In genomic region chr7:227940-228339, GRCh38 we compare ENCODE assay signal across 30 cellular contexts. TPM values are rescaled to one million over a fixed set of nuclear protein-coding genes. Genes with fewer than 3 reads are reported as not detected.
DNase-seq lines count a peak whose midpoint lies in the region; ATAC-seq, FAIRE-seq and TF ChIP-seq lines count a peak whose summit lies in the region.
"Had no signal": no experiment of that assay in that cellular context is flagged by ENCODE, and none has a peak within 500 bp of the region (broad histone marks: within the 10 kb centered on the region; RNA-seq: fewer than 3 reads in every experiment).

No MANE protein-coding gene starts in this region.

- no peak overlapping the region for H4K91ac ChIP-seq in mesenchymal stem cell (ENCODE audit: low read length)

- DNase-seq in AG04450 (ENCODE audit: low read depth, low spot score) (no peak), colonic mucosa (no peak), mesenchymal stem cell (no peak), lower lobe of right lung (no peak), D721Med (ENCODE audit: insufficient read length, low spot score) (no peak), left colon (no peak)
- DNase-seq: activated CD4-positive, alpha-beta T cell treated with anti-CD3 and anti-CD28 coated beads for 48 hours; activated CD8-positive, alpha-beta memory T cell treated with anti-CD3 and anti-CD28 coated beads, Interleukin-2, amount 10 ng/mL, durations not matched to agents 7 days and 5 days; activated naive CD4-positive, alpha-beta T cell; activated T-cell treated with anti-CD3 and anti-CD28 coated beads, Interleukin-2, amount 50 U/mL, for 48 hours; adrenal gland; AML-193; CD8-positive, alpha-beta memory T cell; effector CD8-positive, alpha-beta T cell; foreskin keratinocyte; GOT3; Kasumi-1; left cardiac atrium; naive thymus-derived CD4-positive, alpha-beta T cell; NCI-H187; NCI-H526; occipital lobe; Peyer's patch; stimulated activated CD4-positive, alpha-beta T cell treated with anti-CD3 and anti-CD28 coated beads, Interleukin-2, amount 100 ng/mL, for 24 hours; T1000; uterus; WERI-Rb-1 had no signal

- H2BK15ac ChIP-seq in mesenchymal stem cell (ENCODE audit: low read depth, poor library complexity, severe bottlenecking), result no peak overlapping the region

- H3K14ac ChIP-seq in mesenchymal stem cell (ENCODE audit: low read length in 2 of 2), result no peak overlapping the region

- H3K9ac ChIP-seq in colonic mucosa (ENCODE audit: low read depth in 2 of 2, low read length in 2 of 2) (no peak overlapping the region), mesenchymal stem cell (ENCODE audit: low read length) (peak overlapping the region; percentile 33), skeletal muscle tissue (ENCODE audit: low read depth in 1 of 3, low read length in 3 of 3) (peak overlapping the region in 2 of 3 donors; percentile 40 to 54)

- no peak overlapping the region for H2BK120ac ChIP-seq in mesenchymal stem cell (ENCODE audit: low read depth, low read length)

- CTCF ChIA-PET in AG04450 (lab: Charles Lee), result no interaction called here

- 94% methylated on average over 16 of the region's 16 CpGs for WGBS in mesenchymal stem cell

- H3K9me3 ChIP-seq in AG04450 (ENCODE audit: control insufficient read depth, insufficient read depth, low read length) (peaks cover 2% of the 10 kb centered on the region; the same call in 1 of the 2 replicates), colonic mucosa (no peaks in the 10 kb centered on the region), mesenchymal stem cell (ENCODE audit: control insufficient read depth, low read length) (no peaks in the 10 kb centered on the region), skeletal muscle tissue (ENCODE audit: control insufficient read depth in 3 of 3, low read length in 3 of 3) (no peaks in the 10 kb centered on the region), lower lobe of right lung (no peaks in the 10 kb centered on the region)
- H3K9me3 ChIP-seq: adrenal gland, Peyer's patch, uterus had no signal

- H3K27ac ChIP-seq in AG04450 (ENCODE audit: low read depth, low read length) (peak overlapping the region; percentile 94), colonic mucosa (peak overlapping the region; percentile 66), mesenchymal stem cell (ENCODE audit: low read length, poor library complexity, severe bottlenecking) (no peak overlapping the region), skeletal muscle tissue (ENCODE audit: low read depth, low read length) (peak overlapping the region; percentile 94), lower lobe of right lung (no peak overlapping the region)
- H3K27ac ChIP-seq: epithelial cell of prostate, foreskin keratinocyte, WERI-Rb-1 had no signal

- ATAC-seq in lower lobe of right lung, result no peak
- no peak for ATAC-seq in HG03439 (IDR thresholded peaks at IDR 0.05; ENCODE audit: unreplicated experiment)
- no peak for ATAC-seq in left colon
- ATAC-seq: activated CD8-positive, alpha-beta memory T cell treated with anti-CD3 and anti-CD28 coated beads, Interleukin-2, amount 10 ng/mL, durations not matched to agents 7 days and 5 days; foreskin keratinocyte; left cardiac atrium; naive thymus-derived CD4-positive, alpha-beta T cell had no signal

- H3K4me2 ChIP-seq in mesenchymal stem cell (ENCODE audit: low read length, poor library complexity, severe bottlenecking), result no peak overlapping the region

- peak overlapping the region in 1 of 2 experiments; percentile 11 for H3K18ac ChIP-seq in mesenchymal stem cell (ENCODE audit: low read depth in 1 of 2, low read length in 2 of 2)

- H2BK5ac ChIP-seq in mesenchymal stem cell (ENCODE audit: low read depth, low read length, poor library complexity, severe bottlenecking), result no peak overlapping the region

- H3K27me3 ChIP-seq in AG04450 (ENCODE audit: control insufficient read depth, insufficient read depth, low read length), result no peaks in the 10 kb centered on the region
- no peaks in the 10 kb centered on the region for H3K27me3 ChIP-seq in colonic mucosa
- no peaks in the 10 kb centered on the region for H3K27me3 ChIP-seq in mesenchymal stem cell (ENCODE audit: control insufficient read depth in 1 of 2, insufficient read depth in 1 of 2, low read length in 2 of 2)
- no peaks in the 10 kb centered on the region for H3K27me3 ChIP-seq in skeletal muscle tissue (ENCODE audit: control insufficient read depth in 3 of 3, insufficient read depth in 3 of 3, low read length in 3 of 3)
- no peaks in the 10 kb centered on the region for H3K27me3 ChIP-seq in lower lobe of right lung (ENCODE audit: low read depth)
- H3K27me3 ChIP-seq: adrenal gland, foreskin keratinocyte, Peyer's patch, uterus had no signal

- no peak overlapping the region for H3K23ac ChIP-seq in mesenchymal stem cell (ENCODE audit: low read length in 2 of 2)

- no peaks in the 10 kb centered on the region for H3K4me1 ChIP-seq in colonic mucosa
- peaks cover 50% of the 10 kb centered on the region for H3K4me1 ChIP-seq in mesenchymal stem cell (ENCODE audit: control insufficient read depth, insufficient read depth, low read depth, low read length)
- peaks cover 39 to 62% (median 48%) of the 10 kb centered on the region in 3 donors for H3K4me1 ChIP-seq in skeletal muscle tissue (ENCODE audit: control insufficient read depth in 3 of 3, insufficient read depth in 3 of 3, low read length in 3 of 3)
- H3K4me1 ChIP-seq in lower lobe of right lung, result peaks cover 8% of the 10 kb centered on the region
- H3K4me1 ChIP-seq: foreskin keratinocyte had no signal

- FAIRE-seq in D721Med (lab: Jason Lieb, UNC), result no peak

- H4K8ac ChIP-seq in mesenchymal stem cell (ENCODE audit: low read length), result no peak overlapping the region

- H3K79me1 ChIP-seq in mesenchymal stem cell (replicated peaks; ENCODE audit: low read length, poor library complexity, severe bottlenecking), result peaks cover 7% of the 10 kb centered on the region

- POLR2A ChIA-PET in AG04450 (lab: Yijun Ruan, JAX), result no interaction called here

- no peak overlapping the region for H2AFZ ChIP-seq in mesenchymal stem cell (ENCODE audit: low read depth, low read length)

- H3K4me3 ChIP-seq in AG04450 (ENCODE audit: low read depth, low read length) (no peak overlapping the region), colonic mucosa (no peak overlapping the region), mesenchymal stem cell (ENCODE audit: insufficient read depth in 1 of 2, low read depth in 1 of 2, low read length in 2 of 2) (no peak overlapping the region), skeletal muscle tissue (ENCODE audit: low read length in 3 of 3) (no peak overlapping the region), lower lobe of right lung (no peak overlapping the region)
- H3K4me3 ChIP-seq: adrenal gland, Peyer's patch, uterus had no signal

- TF ChIP-seq CTCF in AG04450 (IDR thresholded peaks at IDR 0.05; ENCODE audit: low read depth, low read length), result no peak
- no peak for TF ChIP-seq CTCF in colonic mucosa (IDR thresholded peaks at IDR 0.05)
- no peak for TF ChIP-seq CTCF in lower lobe of right lung (IDR thresholded peaks at IDR 0.05)
- no peak for TF ChIP-seq CTCF in D721Med (IDR thresholded peaks at IDR 0.05; ENCODE audit: insufficient read depth, missing control alignments)

- intact Hi-C loops in colonic mucosa (cut with DNase I) (no loop called here), lower lobe of right lung (cut with DNase I) (no loop called here), left colon (cut with DNase I, micrococcal nuclease) (no loop called here)

- H2BK12ac ChIP-seq in mesenchymal stem cell (ENCODE audit: low read length in 2 of 2), result peak overlapping the region in 1 of 2 experiments; percentile 48

- H3K4ac ChIP-seq in mesenchymal stem cell (ENCODE audit: low read depth in 1 of 2, low read length in 2 of 2), result no peak overlapping the region

- H3K36me3 ChIP-seq in colonic mucosa (no peaks in the 10 kb centered on the region), mesenchymal stem cell (ENCODE audit: control insufficient read depth in 1 of 2, insufficient read depth in 2 of 2, low read depth in 1 of 2, low read length in 2 of 2) (peaks cover 14 to 28% of the 10 kb centered on the region in 2 experiments), skeletal muscle tissue (ENCODE audit: control insufficient read depth in 3 of 3, insufficient read depth in 3 of 3, low read length in 3 of 3) (peaks cover 0 to 2% (median 2%) of the 10 kb centered on the region in 3 donors), lower lobe of right lung (no peaks in the 10 kb centered on the region)
- H3K36me3 ChIP-seq: adrenal gland, uterus, WERI-Rb-1 had no signal

- peak overlapping the region; percentile 46 for H2AK5ac ChIP-seq in mesenchymal stem cell (ENCODE audit: low read length, severe bottlenecking)

RNA-seq across cellular contexts. Expression of gene FAM20C, which starts 35.6 kb away (rescaled TPM):
- 34.5 and 44.6 TPM in 2 replicates for polyA plus RNA-seq in AG04450 (2011; rRNA removed)
- 39.0 and 42.8 TPM in 2 replicates for polyA minus RNA-seq in AG04450 (2011; rRNA and poly(A)+ RNA removed)
- total RNA-seq in colonic mucosa (10 to 100 TPM; 18.5 to 18.9 TPM), skeletal muscle tissue (14.6 TPM), lower lobe of right lung (42.9 TPM), left colon (10 to 100 TPM; 11.3 to 16.9 TPM)
- 56.3 TPM for polyA plus RNA-seq in mesenchymal stem cell (2013, experiment 1 of 2)
- polyA plus RNA-seq in mesenchymal stem cell (2013, experiment 2 of 2), result 57.5 TPM
- polyA plus RNA-seq: CD8-positive, alpha-beta memory T cell; naive thymus-derived CD4-positive, alpha-beta T cell had no signal

Comparison
In these comparisons a context has a peak if more than half of its experiments do, and no peak if none do; other contexts are left out.
1. H3K27ac ChIP-seq: peak in AG04450 (single experiment), colonic mucosa (single experiment) and skeletal muscle tissue (single experiment); none in mesenchymal stem cell (single experiment) and lower lobe of right lung (single experiment).
2. H3K9ac ChIP-seq: peak in mesenchymal stem cell (single experiment) and skeletal muscle tissue (2 of 3); none in colonic mucosa (0 of 2).